Comparison of ENCODE assay signal across 1 cellular context in genomic region chr1:184836934-184837698, GRCh38.
TF ChIP-seq lines count a peak whose summit lies in the region.

No MANE protein-coding gene starts in this region.

TF ChIP-seq in A549, 52 proteins besides CTCF, POLR2A, EP300 and RAD21 (continued from another document):
- no peak for TF ChIP-seq REST (IDR thresholded peaks at IDR 0.05)
- TF ChIP-seq HOXB13 (CRISPR knock-in tag; IDR thresholded peaks at IDR 0.05; ENCODE audit: low read depth): no peak
- TF ChIP-seq MAZ (IDR thresholded peaks at IDR 0.05; ENCODE audit: borderline replicate concordance, low read depth, low read length): no peak
- no peak for TF ChIP-seq MAX (IDR thresholded peaks at IDR 0.05)
- TF ChIP-seq BHLHE40 (IDR thresholded peaks at IDR 0.05; ENCODE audit: low read depth, low read length): no peak
- no peak for TF ChIP-seq SMC3 (IDR thresholded peaks at IDR 0.05)
